ENCODE assay signal across 9 cellular contexts in the genomic region with DNA sequence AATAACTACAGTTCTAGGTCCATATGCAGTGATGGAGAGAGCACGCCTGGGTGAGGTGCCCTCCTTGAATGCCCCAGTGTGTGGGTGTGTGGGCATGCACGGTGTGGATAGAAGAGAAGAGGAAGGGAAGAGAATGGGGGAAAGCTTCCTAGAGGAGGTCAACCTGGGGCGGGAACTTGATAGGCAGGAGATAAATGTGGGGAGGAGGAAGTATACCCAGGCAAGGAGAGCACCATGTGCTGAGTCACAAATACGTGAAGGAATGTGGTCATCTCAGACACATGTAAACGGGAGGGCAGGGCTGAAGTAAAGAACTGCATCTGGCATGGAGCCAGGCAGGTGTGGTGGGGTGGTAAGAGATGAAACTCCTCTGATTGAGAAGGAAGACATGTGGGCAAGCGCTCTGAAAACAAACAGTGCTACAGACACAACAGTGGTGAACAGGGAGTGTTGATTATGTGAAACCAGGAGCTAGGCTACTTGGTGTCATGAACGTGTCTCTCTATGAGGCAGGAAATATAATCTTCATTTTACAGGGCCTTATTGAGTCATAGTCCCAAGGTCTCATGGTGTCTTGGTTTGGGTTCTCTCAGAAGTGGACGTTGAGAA.
DNase-seq lines count a peak whose midpoint lies in the region; ATAC-seq, FAIRE-seq and TF ChIP-seq lines count a peak whose summit lies in the region.
"Had no signal": no experiment of that assay in that cellular context is flagged by ENCODE, and none has a peak within 500 bp of the region (broad histone marks: within the 10 kb centered on the region; RNA-seq: fewer than 3 reads in every experiment).

No MANE protein-coding gene starts in this region.

- intact Hi-C loops in MCF 10A (cut with micrococcal nuclease), result no loop called here
- intact Hi-C loops in breast epithelium (cut with DNase I; ENCODE audit: low total_unique reads), result no loop called here

- H3K36me3 Mint-ChIP-seq in MCF 10A (ENCODE audit: insufficient read depth, unreplicated experiment), result no peaks in the 10 kb centered on the region

- DNase-seq in MCF 10A (ENCODE audit: unreplicated experiment), result peak; percentile 65
- DNase-seq in breast epithelium (ENCODE audit: low spot score in 2 of 2), result no peak
- peak; percentile 17 for DNase-seq in activated CD4-positive, CD25-positive, alpha-beta regulatory T cell treated with anti-CD3 and anti-CD28 coated beads, Interleukin-2, amount 50 U/mL, for 16 hours (ENCODE audit: low read depth, low spot score)
- peak; percentile 91 for DNase-seq in keratinocyte (ENCODE audit: low read depth, low spot score)
- no peak for DNase-seq in NCI-H128 (lab: John Stamatoyannopoulos, UW; ENCODE audit: unreplicated experiment)
- no peak for DNase-seq in UCSD-AML1 (lab: John Stamatoyannopoulos, UW; ENCODE audit: unreplicated experiment)
- DNase-seq in NCI-H1694 treated with DMSO at 0.1 percent for 48 hours (lab: John Stamatoyannopoulos, UW), result no peak
- DNase-seq: DND-41 had no signal

- H3K79me2 ChIP-seq in keratinocyte (ENCODE audit: control insufficient read depth, insufficient read depth, low read length), result no peaks in the 10 kb centered on the region

- no peaks in the 10 kb centered on the region for H3K27me3 Mint-ChIP-seq in MCF 10A (ENCODE audit: insufficient read depth, unreplicated experiment)

- H3K27ac ChIP-seq in breast epithelium (no peak overlapping the region), keratinocyte (ENCODE audit: control insufficient read depth, insufficient read depth, low read length) (peak overlapping the region; percentile 59)

- peak overlapping the region; percentile 30 for H3K4me2 ChIP-seq in keratinocyte (ENCODE audit: control insufficient read depth, extremely low read depth, insufficient read depth, low read depth, low read length)

- H3K36me3 ChIP-seq in breast epithelium (no peaks in the 10 kb centered on the region), keratinocyte (ENCODE audit: control insufficient read depth in 2 of 2, extremely low read depth in 1 of 2, insufficient read depth in 2 of 2, low read length in 2 of 2) (no peaks in the 10 kb centered on the region)

- H3K9me3 ChIP-seq in breast epithelium (no peaks in the 10 kb centered on the region), keratinocyte (ENCODE audit: control insufficient read depth, low read depth, low read length) (no peaks in the 10 kb centered on the region)

- CTCF ChIA-PET in MCF 10A (lab: Yijun Ruan, JAX), result interaction anchor here (0.6 to 4.2 kb wide), 8 partner anchors 9 to 1177 kb away, joined by 3 to 30 read pairs (median 4); a partner anchor contains a TSS

- H3K27me3 ChIP-seq in breast epithelium, result no peaks in the 10 kb centered on the region
- H3K27me3 ChIP-seq in keratinocyte (ENCODE audit: control insufficient read depth, extremely low read depth, insufficient read depth, low read length), result no peaks in the 10 kb centered on the region

- no peak overlapping the region for H3K4me3 ChIP-seq in breast epithelium
- no peak overlapping the region for H3K4me3 ChIP-seq in keratinocyte (ENCODE audit: control insufficient read depth in 2 of 3, extremely low read depth in 1 of 3, insufficient read depth in 2 of 3, low read depth in 1 of 3, low read length in 3 of 3)

- H3K9ac ChIP-seq in keratinocyte (ENCODE audit: control insufficient read depth, extremely low read depth, insufficient read depth, low read length), result peak overlapping the region; percentile 1

- dilution Hi-C loops in keratinocyte (cut with MboI; ENCODE audit: extremely low pct_ligation_motif_present, low sequenced_read_pairs), result no loop called here

- H4K20me1 ChIP-seq in keratinocyte (ENCODE audit: control insufficient read depth, extremely low read depth, insufficient read depth, low read length), result no peaks in the 10 kb centered on the region

- peak; percentile 75 for ATAC-seq in HG03175 (IDR thresholded peaks at IDR 0.05; ENCODE audit: unreplicated experiment)

- H3K4me1 ChIP-seq in breast epithelium (peaks cover 0 to 5% of the 10 kb centered on the region in 2 donors), keratinocyte (ENCODE audit: control insufficient read depth, extremely low read depth, insufficient read depth, low read length) (peaks cover 16% of the 10 kb centered on the region)

- no peak overlapping the region for H3K27ac Mint-ChIP-seq in MCF 10A (ENCODE audit: low read depth, unreplicated experiment)

- H3K4me3 Mint-ChIP-seq in MCF 10A (ENCODE audit: unreplicated experiment), result no peak overlapping the region

- TF ChIP-seq POLR2A in breast epithelium (IDR thresholded peaks at IDR 0.05), result no peak

- peak overlapping the region; percentile 41 for H2AFZ ChIP-seq in keratinocyte (ENCODE audit: control insufficient read depth, low read length)

- H3K9me3 Mint-ChIP-seq in MCF 10A (ENCODE audit: unreplicated experiment), result no peaks in the 10 kb centered on the region

- no TSS peak for BruUV-seq in MCF 10A (replicated peaks; lab: Mats Ljungman, UMichigan)

- TF ChIP-seq CTCF in MCF 10A (IDR thresholded peaks at IDR 0.05; ENCODE audit: unreplicated experiment), result no peak
- no peak for TF ChIP-seq CTCF in breast epithelium (IDR thresholded peaks at IDR 0.05)
- TF ChIP-seq CTCF in keratinocyte (optimal IDR thresholded peaks at IDR 0.05 in 1 of 3, IDR thresholded peaks at IDR 0.05 in 1 of 3, conservative IDR thresholded peaks at IDR 0.05 in 1 of 3; ENCODE audit: extremely low read depth in 1 of 3, insufficient read depth in 2 of 3, low read length in 3 of 3), result no peak

- H3K4me1 Mint-ChIP-seq in MCF 10A (ENCODE audit: insufficient read depth, unreplicated experiment), result no peaks in the 10 kb centered on the region

- POLR2A ChIA-PET in MCF 10A (lab: Yijun Ruan, JAX), result interaction anchor here (0.8 to 2.6 kb wide), 4 partner anchors 9 to 114 kb away, joined by 3 to 16 read pairs (median 12); no protein-coding TSS in a partner anchor

- no peaks in the 10 kb centered on the region for H3K9me1 ChIP-seq in keratinocyte (ENCODE audit: control insufficient read depth, extremely low read depth, insufficient read depth, low read length)

- peak; percentile 95 for FAIRE-seq in keratinocyte (lab: Jason Lieb, UNC)

Comparison
In these comparisons a context has a peak if more than half of its experiments do, and no peak if none do; other contexts are left out.
1. DNase-seq: peak in MCF 10A (single experiment), activated CD4-positive, CD25-positive, alpha-beta regulatory T cell treated with anti-CD3 and anti-CD28 coated beads, Interleukin-2, amount 50 U/mL, for 16 hours (single experiment) and keratinocyte (single experiment); none in breast epithelium (0 of 2), NCI-H128 (single experiment), UCSD-AML1 (single experiment) and NCI-H1694 treated with DMSO at 0.1 percent for 48 hours (single experiment).